In the genomic region with DNA sequence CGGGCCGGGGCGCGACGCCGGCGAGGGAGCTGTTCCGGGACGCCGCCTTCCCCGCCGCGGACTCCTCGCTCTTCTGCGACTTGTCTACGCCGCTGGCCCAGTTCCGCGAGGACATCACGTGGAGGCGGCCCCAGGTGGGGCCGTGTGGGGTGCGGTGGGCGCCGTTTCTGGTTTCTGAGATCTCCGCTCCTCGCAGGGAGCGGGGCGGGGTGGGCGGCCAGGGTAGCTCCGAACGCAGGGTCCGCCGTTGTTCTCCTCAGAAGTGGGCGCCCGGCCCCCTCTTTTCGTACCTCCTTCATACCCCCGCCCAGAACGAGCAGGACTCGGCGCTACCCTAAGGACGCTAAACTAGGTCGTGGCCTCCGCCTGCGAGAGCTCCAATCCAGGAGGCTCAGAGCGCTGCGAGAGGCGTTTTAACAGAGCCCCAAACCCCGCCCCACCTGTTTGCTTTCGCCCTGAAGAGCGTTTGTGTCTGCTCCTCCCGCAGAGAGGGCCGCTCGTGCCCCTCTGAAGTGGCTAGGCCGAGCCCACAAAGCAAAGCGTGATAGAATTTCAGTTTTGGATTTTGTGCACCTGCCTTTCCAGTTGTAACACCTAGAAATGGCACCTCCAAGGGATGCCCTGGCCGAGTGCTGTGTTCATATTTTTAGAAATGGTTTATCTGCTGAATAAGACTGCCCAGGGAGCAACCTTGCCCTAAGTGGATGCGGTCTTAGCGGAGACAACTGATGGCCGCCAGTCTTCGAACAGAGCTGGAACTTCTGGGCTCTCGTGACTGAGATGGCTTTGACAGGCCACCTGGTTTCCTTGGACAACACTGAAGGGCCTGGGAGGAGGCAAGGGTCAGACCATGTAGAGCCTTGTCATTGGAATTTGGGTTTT, we compare ENCODE assay signal across 1 cellular context.
TF ChIP-seq lines count a peak whose summit lies in the region.

No MANE protein-coding gene starts in this region.

TF ChIP-seq in GM23338, 12 proteins besides CTCF, POLR2A, EP300 and RAD21:
- TF ChIP-seq JUNB (IDR thresholded peaks at IDR 0.05; ENCODE audit: unreplicated experiment), result no peak
- TF ChIP-seq POLR2AphosphoS5 (IDR thresholded peaks at IDR 0.05; ENCODE audit: low read depth), result no peak
- TF ChIP-seq ZNF331 (CRISPR knock-in tag; IDR thresholded peaks at IDR 0.05; ENCODE audit: low read depth), result no peak
- TF ChIP-seq, protein P1, sequence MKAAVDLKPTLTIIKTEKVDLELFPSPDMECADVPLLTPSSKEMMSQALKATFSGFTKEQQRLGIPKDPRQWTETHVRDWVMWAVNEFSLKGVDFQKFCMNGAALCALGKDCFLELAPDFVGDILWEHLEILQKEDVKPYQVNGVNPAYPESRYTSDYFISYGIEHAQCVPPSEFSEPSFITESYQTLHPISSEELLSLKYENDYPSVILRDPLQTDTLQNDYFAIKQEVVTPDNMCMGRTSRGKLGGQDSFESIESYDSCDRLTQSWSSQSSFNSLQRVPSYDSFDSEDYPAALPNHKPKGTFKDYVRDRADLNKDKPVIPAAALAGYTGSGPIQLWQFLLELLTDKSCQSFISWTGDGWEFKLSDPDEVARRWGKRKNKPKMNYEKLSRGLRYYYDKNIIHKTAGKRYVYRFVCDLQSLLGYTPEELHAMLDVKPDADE (IDR thresholded peaks at IDR 0.05), result no peak
- no peak for TF ChIP-seq CREB1 (CRISPR knock-in tag; IDR thresholded peaks at IDR 0.05; ENCODE audit: low read depth)
- TF ChIP-seq, protein P2, sequence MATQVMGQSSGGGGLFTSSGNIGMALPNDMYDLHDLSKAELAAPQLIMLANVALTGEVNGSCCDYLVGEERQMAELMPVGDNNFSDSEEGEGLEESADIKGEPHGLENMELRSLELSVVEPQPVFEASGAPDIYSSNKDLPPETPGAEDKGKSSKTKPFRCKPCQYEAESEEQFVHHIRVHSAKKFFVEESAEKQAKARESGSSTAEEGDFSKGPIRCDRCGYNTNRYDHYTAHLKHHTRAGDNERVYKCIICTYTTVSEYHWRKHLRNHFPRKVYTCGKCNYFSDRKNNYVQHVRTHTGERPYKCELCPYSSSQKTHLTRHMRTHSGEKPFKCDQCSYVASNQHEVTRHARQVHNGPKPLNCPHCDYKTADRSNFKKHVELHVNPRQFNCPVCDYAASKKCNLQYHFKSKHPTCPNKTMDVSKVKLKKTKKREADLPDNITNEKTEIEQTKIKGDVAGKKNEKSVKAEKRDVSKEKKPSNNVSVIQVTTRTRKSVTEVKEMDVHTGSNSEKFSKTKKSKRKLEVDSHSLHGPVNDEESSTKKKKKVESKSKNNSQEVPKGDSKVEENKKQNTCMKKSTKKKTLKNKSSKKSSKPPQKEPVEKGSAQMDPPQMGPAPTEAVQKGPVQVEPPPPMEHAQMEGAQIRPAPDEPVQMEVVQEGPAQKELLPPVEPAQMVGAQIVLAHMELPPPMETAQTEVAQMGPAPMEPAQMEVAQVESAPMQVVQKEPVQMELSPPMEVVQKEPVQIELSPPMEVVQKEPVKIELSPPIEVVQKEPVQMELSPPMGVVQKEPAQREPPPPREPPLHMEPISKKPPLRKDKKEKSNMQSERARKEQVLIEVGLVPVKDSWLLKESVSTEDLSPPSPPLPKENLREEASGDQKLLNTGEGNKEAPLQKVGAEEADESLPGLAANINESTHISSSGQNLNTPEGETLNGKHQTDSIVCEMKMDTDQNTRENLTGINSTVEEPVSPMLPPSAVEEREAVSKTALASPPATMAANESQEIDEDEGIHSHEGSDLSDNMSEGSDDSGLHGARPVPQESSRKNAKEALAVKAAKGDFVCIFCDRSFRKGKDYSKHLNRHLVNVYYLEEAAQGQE (IDR thresholded peaks at IDR 0.05; ENCODE audit: unreplicated experiment), result no peak
- TF ChIP-seq STAT1 (IDR thresholded peaks at IDR 0.05; ENCODE audit: unreplicated experiment), result no peak
- no peak for TF ChIP-seq NANOG (IDR thresholded peaks at IDR 0.05; ENCODE audit: borderline replicate concordance)
